12 cellular contexts compared by ENCODE assay signal in the genomic region with DNA sequence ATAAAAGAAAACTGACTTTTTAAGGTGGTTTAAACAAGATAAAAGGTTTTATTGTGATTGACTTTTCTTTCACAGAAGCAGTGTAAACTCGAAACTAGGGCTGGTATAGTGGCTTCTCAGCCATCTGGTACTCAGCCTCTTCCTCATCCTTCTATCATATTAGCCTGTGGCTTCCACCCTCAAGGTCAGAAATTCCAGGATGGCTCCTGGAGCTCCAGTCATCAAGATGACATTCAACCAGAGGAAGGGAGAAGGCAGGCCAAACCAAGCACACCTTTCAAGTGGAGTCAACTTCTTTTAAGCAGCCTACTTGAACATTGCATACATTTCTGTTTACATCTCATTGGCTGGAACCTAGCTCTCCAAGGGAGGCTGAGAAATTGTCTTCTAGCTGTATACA. TPM values are rescaled to one million over a fixed set of nuclear protein-coding genes. Genes with fewer than 3 reads are reported as not detected.
A peak's percentile ranks its signal among the peaks of the same experiment; 100 is the strongest.
DNase-seq lines count a peak whose midpoint lies in the region; ATAC-seq, FAIRE-seq and TF ChIP-seq lines count a peak whose summit lies in the region.
"Had no signal": no experiment of that assay in that cellular context is flagged by ENCODE, and none has a peak within 500 bp of the region (broad histone marks: within the 10 kb centered on the region; RNA-seq: fewer than 3 reads in every experiment).

No MANE protein-coding gene starts in this region.

- H3K9ac ChIP-seq in keratinocyte (ENCODE audit: control insufficient read depth, extremely low read depth, insufficient read depth, low read length), result no peak overlapping the region

- H3K79me2 ChIP-seq in keratinocyte (ENCODE audit: control insufficient read depth, insufficient read depth, low read length), result peaks cover 36% of the 10 kb centered on the region

- CTCF ChIA-PET in T-cell (lab: Charles Lee), result interaction anchor here in 1 of 2 donors (1.0 to 1.5 kb wide), 2 partner anchors 14 to 106 kb away, joined by 3 to 6 read pairs; no protein-coding TSS in a partner anchor

- H3K9me3 Mint-ChIP-seq in T-cell, result no peaks in the 10 kb centered on the region

- H3K27ac ChIP-seq in keratinocyte (ENCODE audit: control insufficient read depth, insufficient read depth, low read length), result peak overlapping the region; percentile 23
- peak overlapping the region in 16 of 21 experiments; percentile 7 to 92 (median 84) for H3K27ac ChIP-seq in skin epidermis

- peaks cover 4% of the 10 kb centered on the region for H3K9me1 ChIP-seq in keratinocyte (ENCODE audit: control insufficient read depth, extremely low read depth, insufficient read depth, low read length)

- dilution Hi-C loops in keratinocyte (cut with MboI; ENCODE audit: extremely low pct_ligation_motif_present, low sequenced_read_pairs), result no loop called here

- no peak for TF ChIP-seq CTCF in keratinocyte (optimal IDR thresholded peaks at IDR 0.05 in 1 of 3, IDR thresholded peaks at IDR 0.05 in 1 of 3, conservative IDR thresholded peaks at IDR 0.05 in 1 of 3; ENCODE audit: extremely low read depth in 1 of 3, insufficient read depth in 2 of 3, low read length in 3 of 3)

- no peaks in the 10 kb centered on the region for H3K27me3 Mint-ChIP-seq in T-cell
- H3K27me3 Mint-ChIP-seq: stimulated activated memory B cell treated with anti-CD40 and anti-IgM and Interleukin-4, amounts not matched to agents 10 μg/mL and 1 μg/mL and 100 μg/mL, for 72 hours had no signal

- POLR2A ChIA-PET in T-cell (lab: Charles Lee), result interaction anchor here in 1 of 2 donors (1.5 kb wide), 1 partner anchor 11 kb away, joined by 4 read pairs; no protein-coding TSS in a partner anchor

- no peak for FAIRE-seq in keratinocyte (lab: Jason Lieb, UNC)

- peak overlapping the region; percentile 13 for H3K4me2 ChIP-seq in keratinocyte (ENCODE audit: control insufficient read depth, extremely low read depth, insufficient read depth, low read depth, low read length)

- peaks cover 54 to 61% (median 57%) of the 10 kb centered on the region in 3 donors for H3K4me1 Mint-ChIP-seq in T-cell

- H3K9me3 ChIP-seq in keratinocyte (ENCODE audit: control insufficient read depth, low read depth, low read length), result no peaks in the 10 kb centered on the region

- H3K27ac Mint-ChIP-seq in T-cell, result peak overlapping the region; percentile 50 to 56

- H3K4me3 Mint-ChIP-seq in T-cell, result peak overlapping the region in 1 of 3 donors; percentile 15

- no peak for ATAC-seq in T-cell (replicated peaks in 1 of 4)
- no peak for ATAC-seq in HG03565 (IDR thresholded peaks at IDR 0.05; ENCODE audit: unreplicated experiment)
- ATAC-seq: stimulated activated memory B cell treated with anti-CD40 and anti-IgM and Interleukin-4, amounts not matched to agents 10 μg/mL and 1 μg/mL and 100 μg/mL, for 72 hours had no signal

- H3K4me1 ChIP-seq in keratinocyte (ENCODE audit: control insufficient read depth, extremely low read depth, insufficient read depth, low read length), result peaks cover 43% of the 10 kb centered on the region

- peaks cover 0 to 4% of the 10 kb centered on the region in 2 experiments for H3K36me3 ChIP-seq in keratinocyte (ENCODE audit: control insufficient read depth in 2 of 2, extremely low read depth in 1 of 2, insufficient read depth in 2 of 2, low read length in 2 of 2)

- H3K4me3 ChIP-seq in keratinocyte (ENCODE audit: control insufficient read depth in 2 of 3, extremely low read depth in 1 of 3, insufficient read depth in 2 of 3, low read depth in 1 of 3, low read length in 3 of 3) (no peak overlapping the region), skin epidermis (no peak overlapping the region)

- DNase-seq in ELR (ENCODE audit: low read depth) (peak; percentile 19), T-cell (no peak), keratinocyte (ENCODE audit: low read depth, low spot score) (no peak), OCI-M2 (lab: John Stamatoyannopoulos, UW; ENCODE audit: unreplicated experiment) (no peak), NCI-H1417 treated with DMSO at 0.1 percent for 48 hours (lab: John Stamatoyannopoulos, UW) (no peak), HCEC 1CT (no peak)
- DNase-seq: cerebellar nuclear complex, mesendoderm, NCI-H1105 had no signal

- H4K20me1 ChIP-seq in keratinocyte (ENCODE audit: control insufficient read depth, extremely low read depth, insufficient read depth, low read length), result peaks cover 3% of the 10 kb centered on the region

- H3K27me3 ChIP-seq in keratinocyte (ENCODE audit: control insufficient read depth, extremely low read depth, insufficient read depth, low read length), result no peaks in the 10 kb centered on the region

- H3K36me3 Mint-ChIP-seq in T-cell, result peaks cover 7% of the 10 kb centered on the region

- peak overlapping the region; percentile 21 for H2AFZ ChIP-seq in keratinocyte (ENCODE audit: control insufficient read depth, low read length)

RNA-seq across cellular contexts. Expression of gene MESD, which starts 1.3 kb away (rescaled TPM):
- 10 to 100 TPM; 17.7 to 32.8 (median 30.7) TPM for total RNA-seq in T-cell
- 10.9 to 22.3 TPM (median 18.7 TPM) in 3 replicates for polyA plus RNA-seq in keratinocyte
- 17.7 TPM for polyA plus RNA-seq in keratinocyte (2011; ENCODE audit: low read depth)
- 9.7 and 11.6 TPM in 2 replicates for polyA plus RNA-seq in keratinocyte (2011; cell fraction: cytosol; rRNA removed)
- 21.7 and 26.2 TPM in 2 replicates for polyA plus RNA-seq in keratinocyte (2011; cell fraction: nucleus; rRNA removed)
- 15.9 and 27.1 TPM in 2 replicates for polyA plus RNA-seq in keratinocyte (2012; ENCODE audit: low replicate concordance)
- 4.3 to 11.6 TPM (median 7.3 TPM) in 3 replicates for polyA minus RNA-seq in keratinocyte
- 20.1 TPM for polyA minus RNA-seq in keratinocyte (2011; cell fraction: cytosol; rRNA and poly(A)+ RNA removed)
- 11.3 and 22.6 TPM in 2 replicates for polyA minus RNA-seq in keratinocyte (2011; cell fraction: nucleus; rRNA and poly(A)+ RNA removed)

RNA-seq across cellular contexts. Expression of gene TLNRD1, which starts 9.8 kb away (rescaled TPM):
- total RNA-seq in T-cell, result 10 to 100 TPM; 10.9 to 36.2 (median 29.8) TPM
- 3.1 to 4.7 TPM (median 3.3 TPM) in 3 replicates for polyA plus RNA-seq in keratinocyte
- 0.45 TPM for polyA plus RNA-seq in keratinocyte (2011; ENCODE audit: low read depth)
- polyA plus RNA-seq in keratinocyte (2011; cell fraction: cytosol; rRNA removed), result 2.0 and 3.9 TPM in 2 replicates
- 3.3 and 4.3 TPM in 2 replicates for polyA plus RNA-seq in keratinocyte (2011; cell fraction: nucleus; rRNA removed)
- 2.3 and 7.0 TPM in 2 replicates for polyA plus RNA-seq in keratinocyte (2012; ENCODE audit: low replicate concordance)
- 1.3 to 4.2 TPM (median 1.8 TPM) in 3 replicates for polyA minus RNA-seq in keratinocyte
- 19.6 TPM for polyA minus RNA-seq in keratinocyte (2011; cell fraction: cytosol; rRNA and poly(A)+ RNA removed)
- 6.2 and 6.8 TPM in 2 replicates for polyA minus RNA-seq in keratinocyte (2011; cell fraction: nucleus; rRNA and poly(A)+ RNA removed)
